Comparison of ENCODE assay signal across 19 cellular contexts in genomic region chr22:22465782-22466181, GRCh38. TPM values are rescaled to one million over a fixed set of nuclear protein-coding genes. Genes with fewer than 3 reads are reported as not detected.
DNase-seq lines count a peak whose midpoint lies in the region; TF ChIP-seq lines count a peak whose summit lies in the region.
"Had no signal": no experiment of that assay in that cellular context is flagged by ENCODE, and none has a peak within 500 bp of the region (broad histone marks: within the 10 kb centered on the region; RNA-seq: fewer than 3 reads in every experiment).

No MANE protein-coding gene starts in this region.

- H4K5ac ChIP-seq in H9 (ENCODE audit: insufficient read length, low read depth, low read length): no peak overlapping the region

- H3K14ac ChIP-seq in H9 (ENCODE audit: insufficient read depth, low read length): no peak overlapping the region

- H2AFZ ChIP-seq in GM23248: no peak overlapping the region
- no peak overlapping the region for H2AFZ ChIP-seq in H9 (ENCODE audit: low read length)

- no peak overlapping the region for H2BK20ac ChIP-seq in H9 (ENCODE audit: low read depth, low read length, poor library complexity, severe bottlenecking)

- H3K9me3 ChIP-seq in GM23248 (ENCODE audit: low read depth): no peaks in the 10 kb centered on the region
- no peaks in the 10 kb centered on the region for H3K9me3 ChIP-seq in H9 (ENCODE audit: control insufficient read depth, low read depth, low read length)

- H2BK15ac ChIP-seq in H9 (ENCODE audit: low read depth, low read length): no peak overlapping the region

- in situ Hi-C loops in GM23248 (cut with MboI): no loop called here

- no peaks in the 10 kb centered on the region for H4K20me1 ChIP-seq in GM23248 (ENCODE audit: insufficient read depth)
- H4K20me1 ChIP-seq in H9 (ENCODE audit: control insufficient read depth, insufficient read depth, insufficient read length): no peaks in the 10 kb centered on the region
- H4K20me1 ChIP-seq: BLaER1 had no signal

- peaks cover 25 to 30% of the 10 kb centered on the region in 2 experiments for H3K9me3 Mint-ChIP-seq in H9

- H3F3A ChIP-seq in GM23248 (ENCODE audit: insufficient read depth): no peaks in the 10 kb centered on the region

- TF ChIP-seq CTCF in choroid plexus epithelial cell (conservative IDR thresholded peaks at IDR 0.05; ENCODE audit: low read depth, low read length): no peak
- no peak for TF ChIP-seq CTCF in fibroblast of the aortic adventitia (IDR thresholded peaks at IDR 0.05; ENCODE audit: insufficient read depth, low read length)
- no peak for TF ChIP-seq CTCF in H9 (conservative IDR thresholded peaks at IDR 0.05)

- H3K9me2 ChIP-seq in GM23248 (ENCODE audit: insufficient read depth): no peaks in the 10 kb centered on the region

- DNase-seq in GM23248 (peak; percentile 22), choroid plexus epithelial cell (ENCODE audit: low read depth) (peak; percentile 8), fibroblast of the aortic adventitia (ENCODE audit: low read depth) (peak; percentile 2), H9 (no peak), NK-92 (lab: John Stamatoyannopoulos, UW; ENCODE audit: unreplicated experiment) (no peak)
- no peak for DNase-seq in central memory CD4-positive, alpha-beta T cell
- no peak for DNase-seq in NK-92 treated with Interleukin-12 subunit alpha and Interleukin-12 subunit beta, amount 100 ng/mL, for 24 hours (lab: John Stamatoyannopoulos, UW)
- DNase-seq: 8988T; CD4-positive, alpha-beta memory T cell; DMS153; DMS79; GF-D8; GOT3; H7 had no signal

- H3K4ac ChIP-seq in H9 (ENCODE audit: low read depth, low read length): no peak overlapping the region

- H3K18ac ChIP-seq in H9 (ENCODE audit: insufficient read length, low read depth, low read length): no peak overlapping the region

- H4K91ac ChIP-seq in H9 (ENCODE audit: insufficient read length, low read depth, low read length): no peak overlapping the region

- no peak overlapping the region for H2BK120ac ChIP-seq in H9 (ENCODE audit: low read depth, low read length, poor library complexity, severe bottlenecking)

- no peak overlapping the region for H3K4me3 Mint-ChIP-seq in H9
- H3K4me3 Mint-ChIP-seq: CD14-positive monocyte; CD4-positive, alpha-beta memory T cell had no signal

- H3K27ac ChIP-seq in GM23248: no peak overlapping the region
- H3K27ac ChIP-seq in H9 (ENCODE audit: insufficient read length, low read depth, low read length): no peak overlapping the region
- H3K27ac ChIP-seq: BLaER1 had no signal

- no peaks in the 10 kb centered on the region for H3K4me1 ChIP-seq in GM23248 (ENCODE audit: insufficient read depth)
- H3K4me1 ChIP-seq in H9 (ENCODE audit: insufficient read depth, low read length): no peaks in the 10 kb centered on the region

- H3K36me3 ChIP-seq in GM23248 (ENCODE audit: low read depth): no peaks in the 10 kb centered on the region

- H3K27me3 Mint-ChIP-seq in H9 (ENCODE audit: low read depth): peaks cover 96% of the 10 kb centered on the region

- no peak overlapping the region for H3T11ph ChIP-seq in H9 (ENCODE audit: low read length)

- H3K27me3 ChIP-seq in GM23248 (replicated peaks; ENCODE audit: insufficient read depth) (peaks cover 15% of the 10 kb centered on the region), H9 (ENCODE audit: insufficient read depth, low read length) (peaks cover 4% of the 10 kb centered on the region)
- H3K27me3 ChIP-seq: BLaER1 had no signal

- H3K27ac Mint-ChIP-seq in H9: no peak overlapping the region
- H3K27ac Mint-ChIP-seq: CD14-positive monocyte; CD4-positive, alpha-beta memory T cell had no signal

- H3K9ac ChIP-seq in GM23248 (no peak overlapping the region), H9 (ENCODE audit: extremely low read depth, insufficient read length, low read length) (no peak overlapping the region)
- H3K9ac ChIP-seq: BLaER1 had no signal

- H3K56ac ChIP-seq in H9 (ENCODE audit: insufficient read length, low read depth, low read length): no peak overlapping the region

- H4K8ac ChIP-seq in H9 (replicated peaks; ENCODE audit: insufficient read length, low read depth, low read length): no peak overlapping the region

- no peak overlapping the region for H3K23ac ChIP-seq in H9 (ENCODE audit: insufficient read length, low read depth, low read length)

- no peak overlapping the region for H2BK12ac ChIP-seq in H9 (ENCODE audit: insufficient read length, low read depth, low read length)

- no peaks in the 10 kb centered on the region for H3K23me2 ChIP-seq in H9 (ENCODE audit: insufficient read length, low read depth, low read length, poor library complexity, severe bottlenecking)

- 38 to 59% methylated on average over 1 of the region's 1 CpG for WGBS in GM23248 (ENCODE audit: low coverage in 1 of 2, low lambda C conversion rate in 2 of 2, missing lambda C conversion rate in 2 of 2), 2 experiments
- WGBS in H9 (ENCODE audit: extremely low coverage, insufficient read length, low lambda C conversion rate): no CpG with 5 or more reads among the region's 1 CpG

- H3K4me3 ChIP-seq in GM23248: no peak overlapping the region
- no peak overlapping the region for H3K4me3 ChIP-seq in choroid plexus epithelial cell (ENCODE audit: low read depth, low read length)
- no peak overlapping the region for H3K4me3 ChIP-seq in fibroblast of the aortic adventitia (ENCODE audit: low read depth, low read length)
- H3K4me3 ChIP-seq: BLaER1 had no signal

- H3K4me1 Mint-ChIP-seq in H9: peaks cover 0 to 2% of the 10 kb centered on the region in 2 experiments; a peak in 1 of 4 replicates
- H3K4me1 Mint-ChIP-seq: CD4-positive, alpha-beta memory T cell had no signal

- H3K4me2 ChIP-seq in GM23248 (ENCODE audit: unreplicated experiment) (no peak overlapping the region), H9 (ENCODE audit: insufficient read depth, insufficient read length, low read length) (no peak overlapping the region)
- H3K4me2 ChIP-seq: BLaER1 had no signal

- no peaks in the 10 kb centered on the region for H3K79me1 ChIP-seq in H9 (ENCODE audit: insufficient read depth, low read depth, low read length, poor library complexity, severe bottlenecking)

- no peak overlapping the region for H2AK5ac ChIP-seq in H9 (ENCODE audit: insufficient read length, low read length)

- H3K79me2 ChIP-seq in GM23248 (ENCODE audit: insufficient read depth): no peaks in the 10 kb centered on the region
- H3K79me2 ChIP-seq in H9 (ENCODE audit: insufficient read depth, low read length): no peaks in the 10 kb centered on the region

- no peak overlapping the region for H2BK5ac ChIP-seq in H9 (ENCODE audit: insufficient read length, low read length)

- peaks cover 0 to 9% (median 5%) of the 10 kb centered on the region in 3 experiments; a peak in 3 of 7 replicates for H3K36me3 Mint-ChIP-seq in H9 (ENCODE audit: insufficient read depth in 1 of 3, low read depth in 3 of 3)
- H3K36me3 Mint-ChIP-seq: CD14-positive monocyte; CD4-positive, alpha-beta memory T cell had no signal

RNA-seq across cellular contexts. Expression of gene ZNF280B, which starts 42.8 kb away (rescaled TPM):
- total RNA-seq in GM23248 (2014; rRNA removed; shearing (Covaris generic)): under 0.01 and 0.11 TPM in 2 replicates
- 0.45 and 0.57 TPM in 2 replicates for polyA plus RNA-seq in GM23248 (2016; fragmentation: Nextera tagmentation; extraction: Ambion mirVana)
- 0.45 and 0.74 TPM in 2 replicates for total RNA-seq in fibroblast of the aortic adventitia (ENCODE audit: low replicate concordance)
- total RNA-seq in H9 (2021): 8.2 and 9.2 TPM in 2 replicates
- total RNA-seq: HT-29 had no signal
- polyA plus RNA-seq: CD14-positive monocyte had no signal

RNA-seq across cellular contexts. Expression of gene ZNF280A, which starts 54.3 kb away (rescaled TPM):
- not detected in 2 replicates for total RNA-seq in GM23248 (2014; rRNA removed; shearing (Covaris generic))
- polyA plus RNA-seq in GM23248 (2016; fragmentation: Nextera tagmentation; extraction: Ambion mirVana): not detected in 2 replicates
- total RNA-seq in fibroblast of the aortic adventitia (ENCODE audit: low replicate concordance) (not detected in 2 replicates), H9 (2021) (0.13 and 0.15 TPM in 2 replicates)
- total RNA-seq: A673; CD4-positive, alpha-beta memory T cell; HT-29 had no signal
- polyA plus RNA-seq: AG04450; CD14-positive monocyte; CD4-positive, alpha-beta memory T cell had no signal

Comparison
In these comparisons a context has a peak if more than half of its experiments do, and no peak if none do; other contexts are left out.
1. DNase-seq: peak in GM23248 (single experiment), choroid plexus epithelial cell (single experiment) and fibroblast of the aortic adventitia (single experiment); none in central memory CD4-positive, alpha-beta T cell (single experiment), H9 (single experiment), NK-92 (single experiment) and NK-92 treated with Interleukin-12 subunit alpha and Interleukin-12 subunit beta, amount 100 ng/mL, for 24 hours (single experiment).